8 cellular contexts compared by ENCODE assay signal in genomic region chr9:100595391-100596199, GRCh38. TPM values are rescaled to one million over a fixed set of nuclear protein-coding genes. Genes with fewer than 3 reads are reported as not detected.
A peak's percentile ranks its signal among the peaks of the same experiment; 100 is the strongest.
DNase-seq lines count a peak whose midpoint lies in the region; ATAC-seq and TF ChIP-seq lines count a peak whose summit lies in the region.

No MANE protein-coding gene starts in this region.

- H3K4me3 ChIP-seq in ACC112 (ENCODE audit: low read depth, low read length) (no peak overlapping the region), right atrium auricular region (no peak overlapping the region), gastrocnemius medialis (no peak overlapping the region)

- no peak overlapping the region for H3K27ac ChIP-seq in ACC112 (ENCODE audit: low read depth, low read length)
- no peak overlapping the region for H3K27ac ChIP-seq in right atrium auricular region
- peak overlapping the region in 1 of 4 donors; percentile 2 for H3K27ac ChIP-seq in gastrocnemius medialis

- peak; percentile 61 for DNase-seq in ELF-1 (ENCODE audit: low read depth, low spot score)
- peak; percentile 26 for DNase-seq in NCI-H2171 (lab: John Stamatoyannopoulos, UW)
- peak; percentile 51 for DNase-seq in amniotic epithelial cell (ENCODE audit: low read depth)
- DNase-seq in right atrium auricular region (ENCODE audit: low spot score), result no peak
- no peak for DNase-seq in gastrocnemius medialis

- H3K9me3 ChIP-seq in right atrium auricular region (no peaks in the 10 kb centered on the region), gastrocnemius medialis (no peaks in the 10 kb centered on the region)

- peak overlapping the region; percentile 6 for H2AFZ ChIP-seq in ACC112 (ENCODE audit: low read length, unreplicated experiment)

- intact Hi-C loops in gastrocnemius medialis (cut with DNase I; ENCODE audit: low total_unique reads), result loop anchor here (1.0 to 10.0 kb wide), 4 partner anchors 90 to 781 kb away; partner anchors contain the start of gene MSANTD3

- TF ChIP-seq POLR2A in gastrocnemius medialis (IDR thresholded peaks at IDR 0.05), result no peak

- peaks cover 8% of the 10 kb centered on the region for H3K4me1 ChIP-seq in ACC112 (ENCODE audit: control insufficient read depth, insufficient read depth, low read length, unreplicated experiment)
- peaks cover 0 to 12% of the 10 kb centered on the region in 2 donors for H3K4me1 ChIP-seq in right atrium auricular region
- peaks cover 13 to 23% of the 10 kb centered on the region in 2 donors for H3K4me1 ChIP-seq in gastrocnemius medialis

- TF ChIP-seq CTCF in right atrium auricular region (IDR thresholded peaks at IDR 0.05), result peak; percentile 63 to 90
- TF ChIP-seq CTCF in gastrocnemius medialis (IDR thresholded peaks at IDR 0.05 in 4 of 5, conservative IDR thresholded peaks at IDR 0.05 in 1 of 5), result peak; percentile 79 to 90 (median 88)

- ATAC-seq in HG02623 (IDR thresholded peaks at IDR 0.05; ENCODE audit: unreplicated experiment) (peak; percentile 52), gastrocnemius medialis (peak; percentile 61 to 80), HG03460 (IDR thresholded peaks at IDR 0.05; ENCODE audit: unreplicated experiment) (no peak)

- H3K27me3 ChIP-seq in ACC112 (ENCODE audit: insufficient read depth, low read length) (peaks cover 15% of the 10 kb centered on the region), right atrium auricular region (no peaks in the 10 kb centered on the region), gastrocnemius medialis (no peaks in the 10 kb centered on the region)

- no peaks in the 10 kb centered on the region for H3K79me2 ChIP-seq in ACC112 (ENCODE audit: control insufficient read depth, insufficient read depth, low read length, unreplicated experiment)

- no peaks in the 10 kb centered on the region for H3K36me3 ChIP-seq in ACC112 (ENCODE audit: insufficient read depth, low read length)
- H3K36me3 ChIP-seq in right atrium auricular region, result no peaks in the 10 kb centered on the region
- H3K36me3 ChIP-seq in gastrocnemius medialis, result no peaks in the 10 kb centered on the region

- in situ Hi-C loops in gastrocnemius medialis (cut with MboI; ENCODE audit: low sequenced_read_pairs in 4 of 4), result loop anchor here (5.0 to 25.0 kb wide), 5 partner anchors 81 to 161 kb away; partner anchors contain the start of gene MSANTD3 (in 1 of the 4)

RNA-seq across cellular contexts. Expression of gene CAVIN4, which starts 17.7 kb away (rescaled TPM):
- 10 to 100 TPM; 33.3 to 41.2 TPM for total RNA-seq in right atrium auricular region
- 100 to 1,000 TPM in 1 of 4 donors, 10 to 100 TPM in 3; 14.5 to 163 (median 28.9) TPM for total RNA-seq in gastrocnemius medialis

Comparison
In these comparisons a context has a peak if more than half of its experiments do, and no peak if none do; other contexts are left out.
1. DNase-seq: peak in ELF-1 (single experiment), NCI-H2171 (single experiment) and amniotic epithelial cell (single experiment); none in right atrium auricular region (single experiment) and gastrocnemius medialis (0 of 2).